In the genomic region with DNA sequence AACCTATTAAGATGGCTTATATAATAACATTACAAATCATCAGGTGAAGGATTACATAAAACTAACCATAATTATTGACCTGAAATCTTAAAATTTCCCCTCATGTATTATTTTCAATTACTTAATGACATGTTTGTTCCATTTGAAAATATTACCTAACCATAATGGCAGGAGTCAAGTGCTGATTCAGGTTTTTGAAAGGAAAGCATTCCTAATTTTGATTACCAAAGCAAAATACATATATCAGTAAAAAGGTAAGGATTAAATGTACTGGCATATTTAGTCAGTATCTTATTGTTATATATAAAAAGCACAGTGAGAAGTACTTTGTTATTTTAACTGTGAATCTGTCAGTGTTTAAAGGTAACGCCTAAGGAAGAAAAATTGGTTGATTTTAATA, we compare ENCODE assay signal across 7 cellular contexts.
"Had no signal": no experiment of that assay in that cellular context is flagged by ENCODE, and none has a peak within 500 bp of the region (broad histone marks: within the 10 kb centered on the region; RNA-seq: fewer than 3 reads in every experiment).

No MANE protein-coding gene starts in this region.

- H2AFZ ChIP-seq: GM23338 had no signal

- DNase-seq: H9, HCEC 1CT, KBM-7 had no signal

- H3K4me2 ChIP-seq: GM23338 had no signal

- ATAC-seq: GM23338 had no signal

- H3K4me3 ChIP-seq: GM23338 had no signal

- FAIRE-seq: H1, H54, HTR-8/SVneo had no signal
